1 cellular context compared by ENCODE assay signal in the genomic region with DNA sequence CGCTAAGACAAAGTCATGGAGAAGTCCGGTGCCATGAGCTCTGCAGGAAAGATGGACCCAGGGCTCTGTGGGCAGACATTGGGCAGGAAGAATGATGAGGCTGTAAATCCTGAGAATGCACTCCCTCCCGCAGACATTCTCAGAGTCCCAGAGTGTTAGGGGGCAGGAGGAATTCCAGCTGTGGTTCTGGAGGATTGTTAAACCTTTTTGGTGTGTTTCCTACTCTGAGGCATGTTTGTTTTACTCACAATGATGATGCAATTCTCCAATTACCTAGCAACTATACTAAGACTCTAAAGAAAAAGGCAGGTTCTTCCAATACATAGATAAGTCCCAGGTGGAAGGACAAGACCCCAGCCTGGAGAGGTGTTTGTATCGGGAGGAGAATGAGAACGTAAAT.
TF ChIP-seq lines count a peak whose summit lies in the region.

No MANE protein-coding gene starts in this region.

TF ChIP-seq in GM23338, 12 proteins besides CTCF, POLR2A, EP300 and RAD21 (continued from another document):
- TF ChIP-seq REST (IDR thresholded peaks at IDR 0.05; ENCODE audit: unreplicated experiment) (no peak), JUNB (IDR thresholded peaks at IDR 0.05; ENCODE audit: unreplicated experiment) (no peak), POLR2AphosphoS5 (IDR thresholded peaks at IDR 0.05; ENCODE audit: low read depth) (no peak), ETS1 (IDR thresholded peaks at IDR 0.05) (no peak), ZNF114 (CRISPR knock-in tag; IDR thresholded peaks at IDR 0.05) (no peak), ZNF331 (CRISPR knock-in tag; IDR thresholded peaks at IDR 0.05; ENCODE audit: low read depth) (no peak), STAT1 (IDR thresholded peaks at IDR 0.05; ENCODE audit: unreplicated experiment) (no peak), CREB1 (CRISPR knock-in tag; IDR thresholded peaks at IDR 0.05; ENCODE audit: low read depth) (no peak)
- TF ChIP-seq, protein P1, sequence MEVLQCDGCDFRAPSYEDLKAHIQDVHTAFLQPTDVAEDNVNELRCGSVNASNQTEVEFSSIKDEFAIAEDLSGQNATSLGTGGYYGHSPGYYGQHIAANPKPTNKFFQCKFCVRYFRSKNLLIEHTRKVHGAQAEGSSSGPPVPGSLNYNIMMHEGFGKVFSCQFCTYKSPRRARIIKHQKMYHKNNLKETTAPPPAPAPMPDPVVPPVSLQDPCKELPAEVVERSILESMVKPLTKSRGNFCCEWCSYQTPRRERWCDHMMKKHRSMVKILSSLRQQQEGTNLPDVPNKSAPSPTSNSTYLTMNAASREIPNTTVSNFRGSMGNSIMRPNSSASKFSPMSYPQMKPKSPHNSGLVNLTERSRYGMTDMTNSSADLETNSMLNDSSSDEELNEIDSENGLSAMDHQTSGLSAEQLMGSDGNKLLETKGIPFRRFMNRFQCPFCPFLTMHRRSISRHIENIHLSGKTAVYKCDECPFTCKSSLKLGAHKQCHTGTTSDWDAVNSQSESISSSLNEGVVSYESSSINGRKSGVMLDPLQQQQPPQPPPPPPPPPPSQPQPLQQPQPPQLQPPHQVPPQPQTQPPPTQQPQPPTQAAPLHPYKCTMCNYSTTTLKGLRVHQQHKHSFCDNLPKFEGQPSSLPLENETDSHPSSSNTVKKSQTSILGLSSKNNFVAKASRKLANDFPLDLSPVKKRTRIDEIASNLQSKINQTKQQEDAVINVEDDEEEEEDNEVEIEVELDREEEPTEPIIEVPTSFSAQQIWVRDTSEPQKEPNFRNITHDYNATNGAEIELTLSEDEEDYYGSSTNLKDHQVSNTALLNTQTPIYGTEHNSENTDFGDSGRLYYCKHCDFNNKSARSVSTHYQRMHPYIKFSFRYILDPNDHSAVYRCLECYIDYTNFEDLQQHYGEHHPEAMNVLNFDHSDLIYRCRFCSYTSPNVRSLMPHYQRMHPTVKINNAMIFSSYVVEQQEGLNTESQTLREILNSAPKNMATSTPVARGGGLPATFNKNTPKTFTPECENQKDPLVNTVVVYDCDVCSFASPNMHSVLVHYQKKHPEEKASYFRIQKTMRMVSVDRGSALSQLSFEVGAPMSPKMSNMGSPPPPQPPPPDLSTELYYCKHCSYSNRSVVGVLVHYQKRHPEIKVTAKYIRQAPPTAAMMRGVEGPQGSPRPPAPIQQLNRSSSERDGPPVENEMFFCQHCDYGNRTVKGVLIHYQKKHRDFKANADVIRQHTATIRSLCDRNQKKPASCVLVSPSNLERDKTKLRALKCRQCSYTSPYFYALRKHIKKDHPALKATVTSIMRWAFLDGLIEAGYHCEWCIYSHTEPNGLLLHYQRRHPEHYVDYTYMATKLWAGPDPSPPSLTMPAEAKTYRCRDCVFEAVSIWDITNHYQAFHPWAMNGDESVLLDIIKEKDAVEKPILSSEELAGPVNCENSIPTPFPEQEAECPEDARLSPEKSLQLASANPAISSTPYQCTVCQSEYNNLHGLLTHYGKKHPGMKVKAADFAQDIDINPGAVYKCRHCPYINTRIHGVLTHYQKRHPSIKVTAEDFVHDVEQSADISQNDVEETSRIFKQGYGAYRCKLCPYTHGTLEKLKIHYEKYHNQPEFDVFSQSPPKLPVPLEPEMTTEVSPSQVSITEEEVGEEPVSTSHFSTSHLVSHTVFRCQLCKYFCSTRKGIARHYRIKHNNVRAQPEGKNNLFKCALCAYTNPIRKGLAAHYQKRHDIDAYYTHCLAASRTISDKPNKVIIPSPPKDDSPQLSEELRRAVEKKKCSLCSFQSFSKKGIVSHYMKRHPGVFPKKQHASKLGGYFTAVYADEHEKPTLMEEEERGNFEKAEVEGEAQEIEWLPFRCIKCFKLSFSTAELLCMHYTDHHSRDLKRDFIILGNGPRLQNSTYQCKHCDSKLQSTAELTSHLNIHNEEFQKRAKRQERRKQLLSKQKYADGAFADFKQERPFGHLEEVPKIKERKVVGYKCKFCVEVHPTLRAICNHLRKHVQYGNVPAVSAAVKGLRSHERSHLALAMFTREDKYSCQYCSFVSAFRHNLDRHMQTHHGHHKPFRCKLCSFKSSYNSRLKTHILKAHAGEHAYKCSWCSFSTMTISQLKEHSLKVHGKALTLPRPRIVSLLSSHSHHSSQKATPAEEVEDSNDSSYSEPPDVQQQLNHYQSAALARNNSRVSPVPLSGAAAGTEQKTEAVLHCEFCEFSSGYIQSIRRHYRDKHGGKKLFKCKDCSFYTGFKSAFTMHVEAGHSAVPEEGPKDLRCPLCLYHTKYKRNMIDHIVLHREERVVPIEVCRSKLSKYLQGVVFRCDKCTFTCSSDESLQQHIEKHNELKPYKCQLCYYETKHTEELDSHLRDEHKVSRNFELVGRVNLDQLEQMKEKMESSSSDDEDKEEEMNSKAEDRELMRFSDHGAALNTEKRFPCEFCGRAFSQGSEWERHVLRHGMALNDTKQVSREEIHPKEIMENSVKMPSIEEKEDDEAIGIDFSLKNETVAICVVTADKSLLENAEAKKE (CRISPR knock-in tag; IDR thresholded peaks at IDR 0.05) = no peak
